ENCODE assay signal across 8 cellular contexts in genomic region chr2:178414266-178415247, GRCh38. TPM values are rescaled to one million over a fixed set of nuclear protein-coding genes. Genes with fewer than 3 reads are reported as not detected.
A peak's percentile ranks its signal among the peaks of the same experiment; 100 is the strongest.
DNase-seq lines count a peak whose midpoint lies in the region; ATAC-seq, FAIRE-seq and TF ChIP-seq lines count a peak whose summit lies in the region.

No MANE protein-coding gene starts in this region.

- intact Hi-C loops in right cardiac atrium (cut with DNase I), result loop anchor here in 2 of 4 donors (5.0 to 10.0 kb wide), 2 partner anchors 300 to 302 kb away; partner anchors contain the start of gene RBM45 (in 2 of the 2)
- intact Hi-C loops in vagina (cut with DNase I), result no loop called here

- H3K9me3 Mint-ChIP-seq in T-cell, result no peaks in the 10 kb centered on the region

- ATAC-seq in HG02763 (IDR thresholded peaks at IDR 0.05; ENCODE audit: unreplicated experiment) (peak; percentile 81), T-cell (replicated peaks in 1 of 4) (peak; percentile 62 to 69 (median 66)), right cardiac atrium (peak; percentile 98)

- peak overlapping the region; percentile 56 to 76 for H3K27ac Mint-ChIP-seq in T-cell

- TF ChIP-seq POLR2A in GM12891 (IDR thresholded peaks at IDR 0.05; ENCODE audit: low read depth, low read length), result peak; percentile 53; the same call in 1 of the 2 replicates
- TF ChIP-seq POLR2A in vagina (IDR thresholded peaks at IDR 0.05), result peak in 1 of 2 donors; percentile 7

- peak; percentile 98 for FAIRE-seq in GM12891 (lab: Jason Lieb, UNC)

- H3K4me1 ChIP-seq in right cardiac atrium (ENCODE audit: control insufficient read depth, insufficient read depth, low read length) (no peaks in the 10 kb centered on the region), vagina (peaks cover 14% of the 10 kb centered on the region)

- H3K4me3 ChIP-seq in right cardiac atrium (ENCODE audit: low read length), result peak overlapping the region; percentile 91
- H3K4me3 ChIP-seq in vagina, result peak overlapping the region; percentile 68 to 70

- H3K9me3 ChIP-seq in right cardiac atrium (ENCODE audit: control insufficient read depth, low read length) (no peaks in the 10 kb centered on the region), vagina (no peaks in the 10 kb centered on the region)

- H3K27me3 ChIP-seq in right cardiac atrium (ENCODE audit: control insufficient read depth, insufficient read depth), result no peaks in the 10 kb centered on the region
- H3K27me3 ChIP-seq in vagina, result no peaks in the 10 kb centered on the region

- no peaks in the 10 kb centered on the region for H3K36me3 ChIP-seq in vagina

- H3K36me3 Mint-ChIP-seq in T-cell, result no peaks in the 10 kb centered on the region

- peak; percentile 77 to 88 (median 86) for TF ChIP-seq CTCF in vagina (IDR thresholded peaks at IDR 0.05)

- H3K4me3 Mint-ChIP-seq in T-cell, result peak overlapping the region; percentile 79 to 98 (median 90)

- POLR2A ChIA-PET in T-cell (lab: Charles Lee), result interaction anchor here (0.7 to 2.3 kb wide), 3 partner anchors 16 to 302 kb away, joined by 3 to 13 read pairs (median 3); partner anchors contain the start of genes PJVK (in 1 of the 2) and PRKRA (in 1 of the 2)

- H3K4me1 Mint-ChIP-seq in T-cell, result peaks cover 21 to 32% (median 22%) of the 10 kb centered on the region in 3 donors

- H3K27me3 Mint-ChIP-seq in T-cell, result no peaks in the 10 kb centered on the region

- CTCF ChIA-PET in T-cell (lab: Charles Lee), result interaction anchor here (0.6 to 4.2 kb wide), 27 partner anchors 8 to 302 kb away, joined by 3 to 61 read pairs (median 5); partner anchors contain the start of genes PJVK (in 1 of the 2), PRKRA (in 1 of the 2) and RBM45 (in 1 of the 2)

- 16% methylated on average over 21 of the region's 21 CpGs for WGBS in right cardiac atrium

- DNase-seq in GM12891 (ENCODE audit: insufficient read length, low spot score) (peak; percentile 37), NCI-H1417 (lab: John Stamatoyannopoulos, UW) (peak; percentile 85 to 97 (median 91)), T-cell (peak; percentile 34 to 76 (median 60)), anterior cingulate cortex (lab: John Stamatoyannopoulos, UW) (peak; percentile 2 to 88 (median 74)), right cardiac atrium (peak; percentile 90 to 93 (median 91)), pulmonary artery endothelial cell (ENCODE audit: low read depth, low spot score) (peak; percentile 87), vagina (ENCODE audit: extremely low spot score in 2 of 2) (peak in 1 of 2 donors; percentile 97)

- H3K27ac ChIP-seq in right cardiac atrium (ENCODE audit: low read length) (no peak overlapping the region), vagina (peak overlapping the region; percentile 96)

TF ChIP-seq in GM12891, 5 proteins besides CTCF, POLR2A, EP300 and RAD21:
- peak; percentile 70; the same call in 1 of the 2 replicates for TF ChIP-seq POLR2AphosphoS5 (IDR thresholded peaks at IDR 0.05; ENCODE audit: low read depth, low read length)
- TF ChIP-seq PAX5 (IDR thresholded peaks at IDR 0.05; ENCODE audit: insufficient read depth, low read length, severe bottlenecking), result no peak
- TF ChIP-seq SPI1 (IDR thresholded peaks at IDR 0.05; ENCODE audit: low read depth, low read length), result no peak
- no peak for TF ChIP-seq TAF1 (IDR thresholded peaks at IDR 0.05; ENCODE audit: low read depth, low read length)
- peak; percentile 34; the same call in 1 of the 2 replicates for TF ChIP-seq POU2F2 (IDR thresholded peaks at IDR 0.05; ENCODE audit: low read depth, low read length)

RNA-seq across cellular contexts. Expression of gene PRKRA, which starts 36.4 kb away (rescaled TPM):
- polyA plus RNA-seq in GM12891 (2012; ENCODE audit: low read depth, missing spikeins), result 52.5 TPM
- total RNA-seq in T-cell, result 10 to 100 TPM; 49.4 to 98.7 (median 52.7) TPM
- total RNA-seq in right cardiac atrium, result 10 to 100 TPM; 36.6 to 43.9 (median 37.8) TPM
- polyA plus RNA-seq in right cardiac atrium, result 35.5 TPM
- total RNA-seq in pulmonary artery endothelial cell, result 34.1 and 55.1 TPM in 2 replicates
- total RNA-seq in vagina, result 79.3 TPM

RNA-seq across cellular contexts. Expression of gene PJVK, which starts 36.6 kb away (rescaled TPM):
- 6.1 TPM for polyA plus RNA-seq in GM12891 (2012; ENCODE audit: low read depth, missing spikeins)
- 1 to 10 TPM; 1.8 to 5.2 (median 4.3) TPM for total RNA-seq in T-cell
- total RNA-seq in right cardiac atrium, result 1 to 10 TPM; 1.9 to 2.4 (median 2.0) TPM
- 2.0 TPM for polyA plus RNA-seq in right cardiac atrium
- total RNA-seq in pulmonary artery endothelial cell, result 0.46 and 1.3 TPM in 2 replicates
- 4.9 TPM for total RNA-seq in vagina
